In the genomic region with DNA sequence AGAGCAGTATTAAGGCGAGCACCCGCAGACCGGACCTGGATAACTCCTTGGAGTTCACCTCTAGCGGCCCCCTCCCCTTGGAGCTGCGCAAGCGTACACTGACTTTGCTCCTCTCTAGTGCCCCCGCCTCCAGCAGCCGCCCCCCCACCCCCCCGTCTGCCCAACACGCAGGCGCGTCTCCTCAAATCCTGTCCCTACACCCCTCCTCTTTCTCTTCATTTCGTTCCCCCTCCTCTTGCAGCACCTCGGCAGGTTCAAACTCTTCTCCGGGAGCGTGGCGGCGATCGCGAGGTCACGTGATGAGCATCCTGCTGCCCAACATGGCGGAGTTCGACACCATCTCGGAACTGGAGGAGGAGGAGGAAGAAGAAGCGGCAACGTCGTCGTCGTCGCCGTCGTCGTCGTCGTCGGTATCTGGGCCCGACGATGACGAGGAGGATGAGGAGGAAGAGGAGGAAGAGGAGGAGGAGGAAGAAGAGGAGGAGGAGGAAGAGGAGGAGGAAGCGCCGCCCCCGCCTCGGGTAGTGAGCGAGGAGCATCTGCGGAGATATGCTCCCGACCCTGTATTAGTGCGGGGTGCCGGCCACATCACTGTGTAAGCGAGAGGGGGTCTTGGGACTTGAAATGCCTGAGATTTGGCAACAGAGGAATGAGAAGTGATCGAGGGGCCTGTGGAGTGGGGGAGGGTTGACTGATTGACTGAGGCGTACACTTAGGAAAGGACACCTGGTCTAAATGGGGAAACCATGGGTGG, we compare ENCODE assay signal across 1 cellular context.
A peak's percentile ranks its signal among the peaks of the same experiment; 100 is the strongest.
TF ChIP-seq lines count a peak whose summit lies in the region.

CHIC1 (plus strand) TSS at position 212 of the 754 bp plus-strand sequence; CDS start at position 300, 88 bp downstream.

TF ChIP-seq in H1, 55 proteins besides CTCF, POLR2A, EP300 and RAD21:
- TF ChIP-seq YY1 (IDR thresholded peaks at IDR 0.05; ENCODE audit: low read depth, low read length) (peak; percentile 89), ATF3 (IDR thresholded peaks at IDR 0.05; ENCODE audit: insufficient read depth, low read depth, low read length) (0 out of 2 replicates have a peak, but pooled peaks have one; percentile 33), CHD2 (IDR thresholded peaks at IDR 0.05; ENCODE audit: low read length) (no peak), TBP (IDR thresholded peaks at IDR 0.05; ENCODE audit: low read depth, low read length) (peak; percentile 69), SP4 (IDR thresholded peaks at IDR 0.05; ENCODE audit: low read length) (no peak), E2F6 (IDR thresholded peaks at IDR 0.05) (peak; percentile 87), SIN3A (conservative IDR thresholded peaks at IDR 0.05 in 1 of 2, IDR thresholded peaks at IDR 0.05 in 1 of 2; ENCODE audit: low read depth in 1 of 2, low read length in 2 of 2) (0 out of 4 replicates have a peak, but pooled peaks of 1 of the 2 experiments have one; percentile 36), BCL11A (IDR thresholded peaks at IDR 0.05; ENCODE audit: low read depth in 2 of 2, low read length in 2 of 2) (no peak), TAF1 (IDR thresholded peaks at IDR 0.05; ENCODE audit: low read depth, low read length) (peak; percentile 85), SIRT6 (IDR thresholded peaks at IDR 0.05; ENCODE audit: low read length) (no peak), SRF (IDR thresholded peaks at IDR 0.05; ENCODE audit: low read depth, low read length) (no peak), POLR2AphosphoS5 (IDR thresholded peaks at IDR 0.05; ENCODE audit: low read depth, low read length) (peak; percentile 72; the same call in 1 of the 2 replicates), KDM4A (IDR thresholded peaks at IDR 0.05; ENCODE audit: low read depth, low read length, severe bottlenecking) (peak; percentile 80), PHF8 (conservative IDR thresholded peaks at IDR 0.05; ENCODE audit: low read depth, low read length) (peak; percentile 55; the same call in 1 of the 2 replicates), KDM5A (IDR thresholded peaks at IDR 0.05; ENCODE audit: low read length) (peak; percentile 61; the same call in 1 of the 2 replicates), SIX5 (IDR thresholded peaks at IDR 0.05; ENCODE audit: low read depth, low read length) (no peak), USF2 (IDR thresholded peaks at IDR 0.05; ENCODE audit: low read length) (peak; percentile 83), MAX (IDR thresholded peaks at IDR 0.05) (peak; percentile 96), EGR1 (IDR thresholded peaks at IDR 0.05; ENCODE audit: borderline replicate concordance, low read depth, low read length) (no peak), ASH2L (IDR thresholded peaks at IDR 0.05; ENCODE audit: low read length) (peak; percentile 79), CREB1 (IDR thresholded peaks at IDR 0.05) (peak; percentile 38; the same call in 1 of the 2 replicates), CHD1 (IDR thresholded peaks at IDR 0.05; ENCODE audit: low read depth, low read length) (no peak), KDM1A (IDR thresholded peaks at IDR 0.05; ENCODE audit: borderline replicate concordance, low read length) (no peak), JUND (IDR thresholded peaks at IDR 0.05; ENCODE audit: low read length) (no peak), NRF1 (IDR thresholded peaks at IDR 0.05; ENCODE audit: low read depth, low read length) (peak; percentile 37; the same call in 1 of the 2 replicates), GTF2F1 (IDR thresholded peaks at IDR 0.05; ENCODE audit: borderline replicate concordance, low read depth, low read length) (peak; percentile 79; the same call in 1 of the 2 replicates)
- TF ChIP-seq, protein P1, sequence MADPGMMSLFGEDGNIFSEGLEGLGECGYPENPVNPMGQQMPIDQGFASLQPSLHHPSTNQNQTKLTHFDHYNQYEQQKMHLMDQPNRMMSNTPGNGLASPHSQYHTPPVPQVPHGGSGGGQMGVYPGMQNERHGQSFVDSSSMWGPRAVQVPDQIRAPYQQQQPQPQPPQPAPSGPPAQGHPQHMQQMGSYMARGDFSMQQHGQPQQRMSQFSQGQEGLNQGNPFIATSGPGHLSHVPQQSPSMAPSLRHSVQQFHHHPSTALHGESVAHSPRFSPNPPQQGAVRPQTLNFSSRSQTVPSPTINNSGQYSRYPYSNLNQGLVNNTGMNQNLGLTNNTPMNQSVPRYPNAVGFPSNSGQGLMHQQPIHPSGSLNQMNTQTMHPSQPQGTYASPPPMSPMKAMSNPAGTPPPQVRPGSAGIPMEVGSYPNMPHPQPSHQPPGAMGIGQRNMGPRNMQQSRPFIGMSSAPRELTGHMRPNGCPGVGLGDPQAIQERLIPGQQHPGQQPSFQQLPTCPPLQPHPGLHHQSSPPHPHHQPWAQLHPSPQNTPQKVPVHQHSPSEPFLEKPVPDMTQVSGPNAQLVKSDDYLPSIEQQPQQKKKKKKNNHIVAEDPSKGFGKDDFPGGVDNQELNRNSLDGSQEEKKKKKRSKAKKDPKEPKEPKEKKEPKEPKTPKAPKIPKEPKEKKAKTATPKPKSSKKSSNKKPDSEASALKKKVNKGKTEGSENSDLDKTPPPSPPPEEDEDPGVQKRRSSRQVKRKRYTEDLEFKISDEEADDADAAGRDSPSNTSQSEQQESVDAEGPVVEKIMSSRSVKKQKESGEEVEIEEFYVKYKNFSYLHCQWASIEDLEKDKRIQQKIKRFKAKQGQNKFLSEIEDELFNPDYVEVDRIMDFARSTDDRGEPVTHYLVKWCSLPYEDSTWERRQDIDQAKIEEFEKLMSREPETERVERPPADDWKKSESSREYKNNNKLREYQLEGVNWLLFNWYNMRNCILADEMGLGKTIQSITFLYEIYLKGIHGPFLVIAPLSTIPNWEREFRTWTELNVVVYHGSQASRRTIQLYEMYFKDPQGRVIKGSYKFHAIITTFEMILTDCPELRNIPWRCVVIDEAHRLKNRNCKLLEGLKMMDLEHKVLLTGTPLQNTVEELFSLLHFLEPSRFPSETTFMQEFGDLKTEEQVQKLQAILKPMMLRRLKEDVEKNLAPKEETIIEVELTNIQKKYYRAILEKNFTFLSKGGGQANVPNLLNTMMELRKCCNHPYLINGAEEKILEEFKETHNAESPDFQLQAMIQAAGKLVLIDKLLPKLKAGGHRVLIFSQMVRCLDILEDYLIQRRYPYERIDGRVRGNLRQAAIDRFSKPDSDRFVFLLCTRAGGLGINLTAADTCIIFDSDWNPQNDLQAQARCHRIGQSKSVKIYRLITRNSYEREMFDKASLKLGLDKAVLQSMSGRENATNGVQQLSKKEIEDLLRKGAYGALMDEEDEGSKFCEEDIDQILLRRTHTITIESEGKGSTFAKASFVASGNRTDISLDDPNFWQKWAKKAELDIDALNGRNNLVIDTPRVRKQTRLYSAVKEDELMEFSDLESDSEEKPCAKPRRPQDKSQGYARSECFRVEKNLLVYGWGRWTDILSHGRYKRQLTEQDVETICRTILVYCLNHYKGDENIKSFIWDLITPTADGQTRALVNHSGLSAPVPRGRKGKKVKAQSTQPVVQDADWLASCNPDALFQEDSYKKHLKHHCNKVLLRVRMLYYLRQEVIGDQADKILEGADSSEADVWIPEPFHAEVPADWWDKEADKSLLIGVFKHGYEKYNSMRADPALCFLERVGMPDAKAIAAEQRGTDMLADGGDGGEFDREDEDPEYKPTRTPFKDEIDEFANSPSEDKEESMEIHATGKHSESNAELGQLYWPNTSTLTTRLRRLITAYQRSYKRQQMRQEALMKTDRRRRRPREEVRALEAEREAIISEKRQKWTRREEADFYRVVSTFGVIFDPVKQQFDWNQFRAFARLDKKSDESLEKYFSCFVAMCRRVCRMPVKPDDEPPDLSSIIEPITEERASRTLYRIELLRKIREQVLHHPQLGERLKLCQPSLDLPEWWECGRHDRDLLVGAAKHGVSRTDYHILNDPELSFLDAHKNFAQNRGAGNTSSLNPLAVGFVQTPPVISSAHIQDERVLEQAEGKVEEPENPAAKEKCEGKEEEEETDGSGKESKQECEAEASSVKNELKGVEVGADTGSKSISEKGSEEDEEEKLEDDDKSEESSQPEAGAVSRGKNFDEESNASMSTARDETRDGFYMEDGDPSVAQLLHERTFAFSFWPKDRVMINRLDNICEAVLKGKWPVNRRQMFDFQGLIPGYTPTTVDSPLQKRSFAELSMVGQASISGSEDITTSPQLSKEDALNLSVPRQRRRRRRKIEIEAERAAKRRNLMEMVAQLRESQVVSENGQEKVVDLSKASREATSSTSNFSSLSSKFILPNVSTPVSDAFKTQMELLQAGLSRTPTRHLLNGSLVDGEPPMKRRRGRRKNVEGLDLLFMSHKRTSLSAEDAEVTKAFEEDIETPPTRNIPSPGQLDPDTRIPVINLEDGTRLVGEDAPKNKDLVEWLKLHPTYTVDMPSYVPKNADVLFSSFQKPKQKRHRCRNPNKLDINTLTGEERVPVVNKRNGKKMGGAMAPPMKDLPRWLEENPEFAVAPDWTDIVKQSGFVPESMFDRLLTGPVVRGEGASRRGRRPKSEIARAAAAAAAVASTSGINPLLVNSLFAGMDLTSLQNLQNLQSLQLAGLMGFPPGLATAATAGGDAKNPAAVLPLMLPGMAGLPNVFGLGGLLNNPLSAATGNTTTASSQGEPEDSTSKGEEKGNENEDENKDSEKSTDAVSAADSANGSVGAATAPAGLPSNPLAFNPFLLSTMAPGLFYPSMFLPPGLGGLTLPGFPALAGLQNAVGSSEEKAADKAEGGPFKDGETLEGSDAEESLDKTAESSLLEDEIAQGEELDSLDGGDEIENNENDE (IDR thresholded peaks at IDR 0.05; ENCODE audit: insufficient replicate concordance, low read length): no peak
- TF ChIP-seq, protein P2, sequence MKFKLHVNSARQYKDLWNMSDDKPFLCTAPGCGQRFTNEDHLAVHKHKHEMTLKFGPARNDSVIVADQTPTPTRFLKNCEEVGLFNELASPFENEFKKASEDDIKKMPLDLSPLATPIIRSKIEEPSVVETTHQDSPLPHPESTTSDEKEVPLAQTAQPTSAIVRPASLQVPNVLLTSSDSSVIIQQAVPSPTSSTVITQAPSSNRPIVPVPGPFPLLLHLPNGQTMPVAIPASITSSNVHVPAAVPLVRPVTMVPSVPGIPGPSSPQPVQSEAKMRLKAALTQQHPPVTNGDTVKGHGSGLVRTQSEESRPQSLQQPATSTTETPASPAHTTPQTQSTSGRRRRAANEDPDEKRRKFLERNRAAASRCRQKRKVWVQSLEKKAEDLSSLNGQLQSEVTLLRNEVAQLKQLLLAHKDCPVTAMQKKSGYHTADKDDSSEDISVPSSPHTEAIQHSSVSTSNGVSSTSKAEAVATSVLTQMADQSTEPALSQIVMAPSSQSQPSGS (IDR thresholded peaks at IDR 0.05; ENCODE audit: low read length): no peak
